4 cellular contexts compared by ENCODE assay signal in the genomic region with DNA sequence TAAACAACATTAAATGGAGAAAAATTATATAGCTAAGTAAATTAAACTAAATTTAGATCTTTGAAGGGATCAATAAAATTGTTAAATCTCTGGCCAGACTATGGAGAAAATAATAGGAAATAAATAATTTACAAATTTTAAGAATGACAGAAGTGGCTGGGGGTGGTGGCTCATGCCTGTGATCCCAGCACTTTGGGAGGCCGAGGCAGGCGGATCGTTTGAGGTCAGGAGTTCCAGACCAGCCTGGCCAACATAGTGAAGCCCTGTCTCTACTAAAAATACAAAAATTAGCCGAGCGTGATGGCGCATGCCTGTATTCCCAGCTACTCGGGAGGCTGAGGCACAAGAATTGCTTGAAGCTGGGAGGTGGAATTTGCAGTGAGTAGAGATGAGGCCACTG. TPM values are rescaled to one million over a fixed set of nuclear protein-coding genes. Genes with fewer than 3 reads are reported as not detected.
"Had no signal": no experiment of that assay in that cellular context is flagged by ENCODE, and none has a peak within 500 bp of the region (broad histone marks: within the 10 kb centered on the region; RNA-seq: fewer than 3 reads in every experiment).

No MANE protein-coding gene starts in this region.

RNA-seq across cellular contexts. Expression of a gene that starts 58.6 kb away (rescaled TPM):
- total RNA-seq: naive thymus-derived CD8-positive, alpha-beta T cell; osteoblast; skeletal muscle tissue had no signal
- polyA plus RNA-seq: smooth muscle cell had no signal
